Comparison of ENCODE assay signal across 24 cellular contexts in genomic region chr12:5034605-5035004, GRCh38. TPM values are rescaled to one million over a fixed set of nuclear protein-coding genes. Genes with fewer than 3 reads are reported as not detected.
A peak's percentile ranks its signal among the peaks of the same experiment; 100 is the strongest.
DNase-seq lines count a peak whose midpoint lies in the region; ATAC-seq, FAIRE-seq and TF ChIP-seq lines count a peak whose summit lies in the region.
"Had no signal": no experiment of that assay in that cellular context is flagged by ENCODE, and none has a peak within 500 bp of the region (broad histone marks: within the 10 kb centered on the region; RNA-seq: fewer than 3 reads in every experiment).

No MANE protein-coding gene starts in this region.

- no peaks in the 10 kb centered on the region for H3K4me1 Mint-ChIP-seq in activated T-cell treated with anti-CD3 and anti-CD28 coated beads, Interleukin-2, amount 50 U/mL, for 4 hours (ENCODE audit: low read depth)
- H3K4me1 Mint-ChIP-seq: CD14-positive monocyte had no signal

- no peak for TF ChIP-seq POLR2A in GM12891 (IDR thresholded peaks at IDR 0.05; ENCODE audit: low read depth, low read length)

- H3K27me3 Mint-ChIP-seq in activated T-cell treated with anti-CD3 and anti-CD28 coated beads, Interleukin-2, amount 50 U/mL, for 4 hours (ENCODE audit: low read depth): peaks cover 8% of the 10 kb centered on the region

- FAIRE-seq in GM12891 (lab: Jason Lieb, UNC): peak; percentile 51
- FAIRE-seq: D721Med, GM18507 had no signal

- peak; percentile 48 to 50 for ATAC-seq in activated T-cell treated with anti-CD3 and anti-CD28 coated beads, Interleukin-2, amount 50 U/mL, for 4 hours
- ATAC-seq in GM18517 (IDR thresholded peaks at IDR 0.05; ENCODE audit: unreplicated experiment): no peak
- ATAC-seq in HG03097 (IDR thresholded peaks at IDR 0.05; ENCODE audit: low FRiP score, unreplicated experiment): no peak
- ATAC-seq: effector memory CD8-positive, alpha-beta T cell; foreskin keratinocyte had no signal

- H3K9me3 Mint-ChIP-seq in activated T-cell treated with anti-CD3 and anti-CD28 coated beads, Interleukin-2, amount 50 U/mL, for 4 hours: no peaks in the 10 kb centered on the region
- H3K9me3 Mint-ChIP-seq: CD14-positive monocyte; effector memory CD8-positive, alpha-beta T cell had no signal

- H3K4me3 Mint-ChIP-seq in activated T-cell treated with anti-CD3 and anti-CD28 coated beads, Interleukin-2, amount 50 U/mL, for 4 hours: no peak overlapping the region
- H3K4me3 Mint-ChIP-seq: CD14-positive monocyte; effector memory CD8-positive, alpha-beta T cell; IgD-negative memory B cell had no signal

- DNase-seq in activated T-cell treated with anti-CD3 and anti-CD28 coated beads, Interleukin-2, amount 50 U/mL, for 4 hours: no peak
- DNase-seq in activated T-cell treated with anti-CD3 and anti-CD28 coated beads for 4 hours (no peak), DMS79 (lab: John Stamatoyannopoulos, UW) (peak; percentile 69), GM12891 (ENCODE audit: insufficient read length, low spot score) (no peak), islet precursor cell (peak; percentile 55), SKM-1 treated with dmso at 0.1 percent for 144 hours (lab: John Stamatoyannopoulos, UW; ENCODE audit: unreplicated experiment) (no peak)
- DNase-seq: activated effector memory CD4-positive, alpha-beta T cell treated with anti-CD3 and anti-CD28 coated beads, Interleukin-2, amount 50 U/mL, for 16 hours; effector memory CD8-positive, alpha-beta T cell; foreskin keratinocyte; left cardiac atrium; mesendoderm; NCI-H1092 treated with DMSO at 0.1 percent for 48 hours; NCI-H2029; NCI-H345; NCI-H774; SK-N-SH; stimulated activated naive CD4-positive, alpha-beta T cell had no signal

- H3K36me3 Mint-ChIP-seq in activated T-cell treated with anti-CD3 and anti-CD28 coated beads, Interleukin-2, amount 50 U/mL, for 4 hours (ENCODE audit: insufficient read depth): no peaks in the 10 kb centered on the region
- H3K36me3 Mint-ChIP-seq: CD14-positive monocyte, IgD-negative memory B cell had no signal

TF ChIP-seq in GM12891, 5 proteins besides CTCF, POLR2A, EP300 and RAD21:
- TF ChIP-seq PAX5 (IDR thresholded peaks at IDR 0.05; ENCODE audit: insufficient read depth, low read length, severe bottlenecking) (no peak), POLR2AphosphoS5 (IDR thresholded peaks at IDR 0.05; ENCODE audit: low read depth, low read length) (no peak), SPI1 (IDR thresholded peaks at IDR 0.05; ENCODE audit: low read depth, low read length) (no peak), TAF1 (IDR thresholded peaks at IDR 0.05; ENCODE audit: low read depth, low read length) (no peak), POU2F2 (IDR thresholded peaks at IDR 0.05; ENCODE audit: low read depth, low read length) (no peak)

RNA-seq across cellular contexts. Expression of gene KCNA5, which starts 9.1 kb away (rescaled TPM):
- total RNA-seq in activated T-cell treated with anti-CD3 and anti-CD28 coated beads, Interleukin-2, amount 50 U/mL, for 4 hours: not detected
- 0.08 TPM for polyA plus RNA-seq in GM12891 (2012; ENCODE audit: low read depth, missing spikeins)
- total RNA-seq: foreskin keratinocyte, myocyte had no signal
- polyA plus RNA-seq: CD14-positive monocyte, foreskin keratinocyte, IgD-negative memory B cell, SK-N-SH had no signal

Comparison
In these comparisons a context has a peak if more than half of its experiments do, and no peak if none do; other contexts are left out.
1. ATAC-seq: peak in activated T-cell treated with anti-CD3 and anti-CD28 coated beads, Interleukin-2, amount 50 U/mL, for 4 hours (2 of 2); none in GM18517 (single experiment) and HG03097 (single experiment).
2. DNase-seq: peak in DMS79 (single experiment) and islet precursor cell (single experiment); none in activated T-cell treated with anti-CD3 and anti-CD28 coated beads, Interleukin-2, amount 50 U/mL, for 4 hours (single experiment), activated T-cell treated with anti-CD3 and anti-CD28 coated beads for 4 hours (single experiment), GM12891 (single experiment) and SKM-1 treated with dmso at 0.1 percent for 144 hours (single experiment).